12 cellular contexts compared by ENCODE assay signal in the genomic region with DNA sequence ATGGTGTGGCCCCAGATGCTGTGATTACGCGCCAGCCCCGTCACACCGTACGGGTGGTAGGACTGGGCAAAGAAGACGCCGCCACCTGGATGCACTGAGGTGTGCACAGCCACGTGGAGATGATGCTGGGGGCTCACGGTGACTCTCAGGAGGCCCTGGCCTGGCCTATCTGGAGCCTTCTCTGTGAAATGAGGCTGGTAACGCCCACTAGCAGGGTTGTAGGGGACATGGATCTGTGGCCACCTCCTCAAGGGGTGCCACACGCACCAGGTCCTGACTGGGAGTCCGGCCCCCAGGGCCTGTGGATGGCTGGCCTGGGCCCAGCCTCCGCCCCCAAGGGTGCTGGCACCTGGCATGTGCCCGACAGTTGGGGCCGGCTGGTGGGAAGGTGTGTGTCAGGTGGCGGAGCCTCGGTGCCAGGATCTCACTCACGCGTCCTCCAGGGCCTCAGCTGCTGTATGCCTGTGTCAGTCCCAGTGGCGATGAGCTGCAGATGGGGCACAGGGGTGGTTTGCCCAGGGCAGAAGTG. TPM values are rescaled to one million over a fixed set of nuclear protein-coding genes. Genes with fewer than 3 reads are reported as not detected.
DNase-seq lines count a peak whose midpoint lies in the region; TF ChIP-seq lines count a peak whose summit lies in the region.
"Had no signal": no experiment of that assay in that cellular context is flagged by ENCODE, and none has a peak within 500 bp of the region (broad histone marks: within the 10 kb centered on the region; RNA-seq: fewer than 3 reads in every experiment).

No MANE protein-coding gene starts in this region.

- H3K9me3 ChIP-seq in tibial nerve = no peaks in the 10 kb centered on the region
- H3K9me3 ChIP-seq: prostate gland had no signal

- peaks cover 98% of the 10 kb centered on the region for H3K4me1 Mint-ChIP-seq in dendritic cell treated with granulocyte-macrophage colony-stimulating factor and Interleukin-4, amounts not matched to agents 40 ng/mL and 50 ng/mL, for 4 days (ENCODE audit: low read depth)

- TF ChIP-seq POLR2A in tibial nerve (IDR thresholded peaks at IDR 0.05) = no peak

- H3K36me3 ChIP-seq in tibial nerve = no peaks in the 10 kb centered on the region
- H3K36me3 ChIP-seq: prostate gland had no signal

- intact Hi-C loops in dendritic cell treated with granulocyte-macrophage colony-stimulating factor and Interleukin-4, amounts not matched to agents 40 ng/mL and 50 ng/mL, for 4 days (cut with micrococcal nuclease) = loop anchor here (5.0 to 10.0 kb wide), 2 partner anchors 33 to 155 kb away; a partner anchor contains a TSS

- no peak for TF ChIP-seq CTCF in tibial nerve (IDR thresholded peaks at IDR 0.05)

- no peak for TF ChIP-seq EP300 in tibial nerve (IDR thresholded peaks at IDR 0.05)

- WGBS in tibial nerve, 2 donors = 73 to 90% methylated on average over 11 to 20 of the region's 20 CpGs

- peaks cover 88% of the 10 kb centered on the region for H3K36me3 Mint-ChIP-seq in dendritic cell treated with granulocyte-macrophage colony-stimulating factor and Interleukin-4, amounts not matched to agents 40 ng/mL and 50 ng/mL, for 4 days (ENCODE audit: low read depth)

- DNase-seq in NCI-H510A treated with DMSO at 0.1 percent for 48 hours (lab: John Stamatoyannopoulos, UW) = peak; percentile 14
- DNase-seq in NCI-H510A (lab: John Stamatoyannopoulos, UW) = no peak
- peak; percentile 52 for DNase-seq in NCI-H2029 treated with DMSO at 0.1 percent for 48 hours (lab: John Stamatoyannopoulos, UW)
- no peak for DNase-seq in tibial nerve (ENCODE audit: low spot score in 2 of 2)
- no peak for DNase-seq in COLO829 (ENCODE audit: low spot score)
- DNase-seq in hepatic stellate cell (ENCODE audit: low spot score) = no peak
- DNase-seq in ureter (ENCODE audit: low spot score) = no peak
- DNase-seq: activated T-cell treated with anti-CD3 and anti-CD28 coated beads for 4 hours, GOT3, NCI-H187 had no signal

- no peak overlapping the region for H3K4me3 ChIP-seq in tibial nerve
- H3K4me3 ChIP-seq: prostate gland had no signal

- peaks cover 9 to 100% (median 77%) of the 10 kb centered on the region in 4 donors for H3K4me1 ChIP-seq in tibial nerve
- H3K4me1 ChIP-seq: prostate gland had no signal

- no peaks in the 10 kb centered on the region for H3K27me3 Mint-ChIP-seq in dendritic cell treated with granulocyte-macrophage colony-stimulating factor and Interleukin-4, amounts not matched to agents 40 ng/mL and 50 ng/mL, for 4 days

- H3K27ac ChIP-seq in tibial nerve = peak overlapping the region; percentile 53 to 98 (median 81)
- H3K27ac ChIP-seq: prostate gland had no signal

- no peaks in the 10 kb centered on the region for H3K27me3 ChIP-seq in tibial nerve

- peak overlapping the region; percentile 52 for H3K4me3 Mint-ChIP-seq in dendritic cell treated with granulocyte-macrophage colony-stimulating factor and Interleukin-4, amounts not matched to agents 40 ng/mL and 50 ng/mL, for 4 days

- H3K9me3 Mint-ChIP-seq in dendritic cell treated with granulocyte-macrophage colony-stimulating factor and Interleukin-4, amounts not matched to agents 40 ng/mL and 50 ng/mL, for 4 days = no peaks in the 10 kb centered on the region

- H3K27ac Mint-ChIP-seq in dendritic cell treated with granulocyte-macrophage colony-stimulating factor and Interleukin-4, amounts not matched to agents 40 ng/mL and 50 ng/mL, for 4 days = peak overlapping the region; percentile 66

RNA-seq across cellular contexts. Expression of a gene that starts 32.4 kb away (rescaled TPM):
- 10 to 100 TPM; 25.3 to 53.1 (median 43.3) TPM for total RNA-seq in tibial nerve
- total RNA-seq in ureter = 24.9 TPM

Comparison
In these comparisons a context has a peak if more than half of its experiments do, and no peak if none do; other contexts are left out.
1. DNase-seq: peak in NCI-H510A treated with DMSO at 0.1 percent for 48 hours (single experiment) and NCI-H2029 treated with DMSO at 0.1 percent for 48 hours (single experiment); none in NCI-H510A (single experiment), tibial nerve (0 of 2), COLO829 (single experiment), hepatic stellate cell (single experiment) and ureter (single experiment).